ENCODE assay signal across 8 cellular contexts in genomic region chr3:54830658-54831057, GRCh38.
A peak's percentile ranks its signal among the peaks of the same experiment; 100 is the strongest.
DNase-seq lines count a peak whose midpoint lies in the region; ATAC-seq and TF ChIP-seq lines count a peak whose summit lies in the region.

No MANE protein-coding gene starts in this region.

- H3K27me3 ChIP-seq in heart left ventricle, result no peaks in the 10 kb centered on the region
- no peaks in the 10 kb centered on the region for H3K27me3 ChIP-seq in upper lobe of right lung

- intact Hi-C loops in heart left ventricle (cut with DNase I), result no loop called here
- intact Hi-C loops in cardiac septum (cut with DNase I), result no loop called here
- intact Hi-C loops in upper lobe of right lung (cut with DNase I), result no loop called here

- peak in 9 of 12 donors; percentile 23 to 48 (median 31) for TF ChIP-seq CTCF in heart left ventricle (IDR thresholded peaks at IDR 0.05)
- peak; percentile 48 for TF ChIP-seq CTCF in upper lobe of right lung (IDR thresholded peaks at IDR 0.05)

- peaks cover 0 to 20% (median 8%) of the 10 kb centered on the region in 12 donors for H3K9me3 ChIP-seq in heart left ventricle
- peaks cover 6% of the 10 kb centered on the region for H3K9me3 ChIP-seq in upper lobe of right lung

- no peak for DNase-seq in heart left ventricle
- DNase-seq in cardiac septum (ENCODE audit: low spot score), result no peak
- DNase-seq in NCI-H82 (lab: John Stamatoyannopoulos, UW), result peak; percentile 67
- no peak for DNase-seq in upper lobe of right lung
- no peak for DNase-seq in hepatic stellate cell (ENCODE audit: low spot score)
- DNase-seq in foreskin melanocyte, result no peak

- TF ChIP-seq POLR2A in heart left ventricle (IDR thresholded peaks at IDR 0.05), result no peak

- no peak overlapping the region for H3K4me3 ChIP-seq in heart left ventricle
- H3K4me3 ChIP-seq in upper lobe of right lung, result no peak overlapping the region

- H3K36me3 ChIP-seq in heart left ventricle, result no peaks in the 10 kb centered on the region
- H3K36me3 ChIP-seq in upper lobe of right lung, result no peaks in the 10 kb centered on the region

- ATAC-seq in heart left ventricle, result no peak
- peak; percentile 56 for ATAC-seq in esophagus mucosa
- no peak for ATAC-seq in upper lobe of right lung
- ATAC-seq in HG03432 (IDR thresholded peaks at IDR 0.05; ENCODE audit: unreplicated experiment), result no peak

- no peaks in the 10 kb centered on the region for H3K4me1 ChIP-seq in heart left ventricle
- H3K4me1 ChIP-seq in upper lobe of right lung, result no peaks in the 10 kb centered on the region

- no peak overlapping the region for H3K27ac ChIP-seq in heart left ventricle
- no peak overlapping the region for H3K27ac ChIP-seq in upper lobe of right lung

- 59 to 70% (median 65%) methylated on average over 8 of the region's 8 CpGs for WGBS in heart left ventricle, 4 donors
